Comparison of ENCODE assay signal across 11 cellular contexts in genomic region chr1:234778215-234779159, GRCh38.
DNase-seq lines count a peak whose midpoint lies in the region; FAIRE-seq and TF ChIP-seq lines count a peak whose summit lies in the region.
"Had no signal": no experiment of that assay in that cellular context is flagged by ENCODE, and none has a peak within 500 bp of the region (broad histone marks: within the 10 kb centered on the region; RNA-seq: fewer than 3 reads in every experiment).

No MANE protein-coding gene starts in this region.

- CTCF ChIA-PET in endothelial cell of umbilical vein (lab: Charles Lee), result interaction anchor here (0.8 to 1.0 kb wide), 3 partner anchors 11 to 154 kb away, joined by 3 read pairs; no protein-coding TSS in a partner anchor

- no peak overlapping the region for H2AFZ ChIP-seq in endothelial cell of umbilical vein (ENCODE audit: low read depth, low read length)
- H2AFZ ChIP-seq in neural progenitor cell (replicated peaks), result peak overlapping the region; percentile 8

- TF ChIP-seq CTCF in endothelial cell of umbilical vein (IDR thresholded peaks at IDR 0.05; ENCODE audit: extremely low read depth in 1 of 2, insufficient read depth in 1 of 2, low read depth in 1 of 2, low read length in 2 of 2) (no peak), neural progenitor cell (IDR thresholded peaks at IDR 0.05) (no peak), uterus (IDR thresholded peaks at IDR 0.05) (no peak)

- H4K20me1 ChIP-seq in endothelial cell of umbilical vein (replicated peaks; ENCODE audit: control insufficient read depth, extremely low read depth, insufficient read depth, low read length) (no peaks in the 10 kb centered on the region), neural progenitor cell (ENCODE audit: low read depth) (no peaks in the 10 kb centered on the region)

- H3K4me1 ChIP-seq in endothelial cell of umbilical vein (ENCODE audit: control insufficient read depth, extremely low read depth, insufficient read depth, low read length) (no peaks in the 10 kb centered on the region), neural progenitor cell (peaks cover 9% of the 10 kb centered on the region), uterus (no peaks in the 10 kb centered on the region)

- FAIRE-seq in endothelial cell of umbilical vein (lab: Jason Lieb, UNC), result no peak
- FAIRE-seq: G401.6 had no signal

- H3K9me1 ChIP-seq in endothelial cell of umbilical vein (replicated peaks; ENCODE audit: control insufficient read depth, extremely low read depth, insufficient read depth, low read length), result no peaks in the 10 kb centered on the region

- peaks cover 3% of the 10 kb centered on the region for H3K9me3 Mint-ChIP-seq in neural progenitor cell
- H3K9me3 Mint-ChIP-seq: T-helper 2 cell treated with Interferon-gamma antibody and Interleukin-4, amounts not matched to agents 5 μg/mL and 100 μg/mL, for 36 hours had no signal

- no TSS peak for BruUV-seq in endothelial cell of umbilical vein (replicated peaks; lab: Mats Ljungman, UMichigan)

- H3K36me3 Mint-ChIP-seq in neural progenitor cell, result no peaks in the 10 kb centered on the region

- POLR2A ChIA-PET in endothelial cell of umbilical vein (lab: Charles Lee), result no interaction called here

- H3K27me3 Mint-ChIP-seq in neural progenitor cell (ENCODE audit: insufficient read depth, low read depth), result peaks cover 5% of the 10 kb centered on the region

- H3K79me2 ChIP-seq in endothelial cell of umbilical vein (ENCODE audit: control insufficient read depth, insufficient read depth, low read length) (no peaks in the 10 kb centered on the region), neural progenitor cell (ENCODE audit: low read depth) (no peaks in the 10 kb centered on the region)

- H3K27me3 ChIP-seq in endothelial cell of umbilical vein (ENCODE audit: control insufficient read depth in 2 of 2, insufficient read depth in 2 of 2, low read length in 2 of 2), result peaks cover 2 to 19% of the 10 kb centered on the region in 2 experiments
- H3K27me3 ChIP-seq in neural progenitor cell, result peaks cover 48% of the 10 kb centered on the region
- peaks cover 0 to 3% of the 10 kb centered on the region in 2 donors for H3K27me3 ChIP-seq in uterus

- H3K4me3 Mint-ChIP-seq in neural progenitor cell, result no peak overlapping the region
- H3K4me3 Mint-ChIP-seq: T-helper 2 cell treated with Interferon-gamma antibody and Interleukin-4, amounts not matched to agents 5 μg/mL and 100 μg/mL, for 36 hours had no signal

- H3K4me1 Mint-ChIP-seq in neural progenitor cell, result no peaks in the 10 kb centered on the region

- H3K36me3 ChIP-seq in endothelial cell of umbilical vein (ENCODE audit: control insufficient read depth in 2 of 2, extremely low read depth in 1 of 2, insufficient read depth in 2 of 2, low read length in 2 of 2), result no peaks in the 10 kb centered on the region
- H3K36me3 ChIP-seq in neural progenitor cell, result no peaks in the 10 kb centered on the region
- H3K36me3 ChIP-seq in uterus, result no peaks in the 10 kb centered on the region

- H3K4me2 ChIP-seq in endothelial cell of umbilical vein (ENCODE audit: insufficient read depth, low read length) (no peak overlapping the region), neural progenitor cell (no peak overlapping the region)

- H3K4me3 ChIP-seq in endothelial cell of umbilical vein (replicated peaks in 1 of 3; ENCODE audit: insufficient read depth in 1 of 3, low read depth in 1 of 3, low read length in 3 of 3) (no peak overlapping the region), neural progenitor cell (no peak overlapping the region), uterus (no peak overlapping the region)

- H3K9ac ChIP-seq in endothelial cell of umbilical vein (replicated peaks; ENCODE audit: extremely low read depth, insufficient read depth, low read length), result no peak overlapping the region
- no peak overlapping the region for H3K9ac ChIP-seq in neural progenitor cell

- DNase-seq in GF-D8 (lab: John Stamatoyannopoulos, UW), result peak; percentile 99
- DNase-seq in MV-4-11 (lab: John Stamatoyannopoulos, UW), result peak; percentile 100
- DNase-seq in endothelial cell of umbilical vein (ENCODE audit: low read depth, low spot score), result peak; percentile 27
- peak; percentile 30 for DNase-seq in neural progenitor cell (ENCODE audit: low spot score)
- no peak for DNase-seq in NCI-H146 treated with DMSO at 0.1 percent for 48 hours (lab: John Stamatoyannopoulos, UW; ENCODE audit: unreplicated experiment)
- no peak for DNase-seq in uterus
- DNase-seq in activated naive CD4-positive, alpha-beta T cell (lab: John Stamatoyannopoulos, UW), result no peak
- no peak for DNase-seq in germinal center (ENCODE audit: low spot score)
- DNase-seq: NCI-H187 treated with DMSO at 0.1 percent for 48 hours had no signal

- no peak overlapping the region for H3K27ac Mint-ChIP-seq in neural progenitor cell
- H3K27ac Mint-ChIP-seq: T-helper 2 cell treated with Interferon-gamma antibody and Interleukin-4, amounts not matched to agents 5 μg/mL and 100 μg/mL, for 36 hours had no signal

- H3K9me3 ChIP-seq in endothelial cell of umbilical vein (replicated peaks; ENCODE audit: control insufficient read depth, insufficient read depth, low read length), result no peaks in the 10 kb centered on the region
- H3K9me3 ChIP-seq in neural progenitor cell (ENCODE audit: low read depth), result no peaks in the 10 kb centered on the region
- H3K9me3 ChIP-seq in uterus, result no peaks in the 10 kb centered on the region

- no peak overlapping the region for H3K27ac ChIP-seq in endothelial cell of umbilical vein (ENCODE audit: insufficient read depth, low read depth, low read length)
- H3K27ac ChIP-seq in neural progenitor cell, result no peak overlapping the region
- H3K27ac ChIP-seq in uterus, result no peak overlapping the region

- TF ChIP-seq POLR2A in endothelial cell of umbilical vein (IDR thresholded peaks at IDR 0.05; ENCODE audit: low read depth, low read length), result no peak
- TF ChIP-seq POLR2A in uterus (IDR thresholded peaks at IDR 0.05), result no peak

- dilution Hi-C loops in endothelial cell of umbilical vein (cut with MboI; ENCODE audit: extremely low pct_ligation_motif_present, low sequenced_read_pairs), result no loop called here

- intact Hi-C loops in endothelial cell of umbilical vein (cut with micrococcal nuclease), result no loop called here
- intact Hi-C loops in uterus (cut with DNase I; ENCODE audit: low total_unique reads), result no loop called here

- H3F3A ChIP-seq in neural progenitor cell (ENCODE audit: low read depth), result no peaks in the 10 kb centered on the region

TF ChIP-seq in endothelial cell of umbilical vein, 7 proteins besides CTCF, POLR2A, EP300 and RAD21:
- no peak for TF ChIP-seq MAX (IDR thresholded peaks at IDR 0.05; ENCODE audit: insufficient read depth, insufficient read length)
- TF ChIP-seq FOS (IDR thresholded peaks at IDR 0.05; ENCODE audit: borderline replicate concordance, insufficient read depth, low read length), result no peak
- no peak for TF ChIP-seq JUN (IDR thresholded peaks at IDR 0.05; ENCODE audit: borderline replicate concordance, insufficient read depth, insufficient read length, low read depth)
- no peak for TF ChIP-seq EZH2 (IDR thresholded peaks at IDR 0.05; ENCODE audit: borderline replicate concordance, low read depth, low read length, severe bottlenecking)
- no peak for TF ChIP-seq MYC (IDR thresholded peaks at IDR 0.05; ENCODE audit: low read depth, low read length)
- no peak for TF ChIP-seq POLR2AphosphoS5 (IDR thresholded peaks at IDR 0.05; ENCODE audit: insufficient read depth, low read depth, low read length)
- TF ChIP-seq GATA2 (IDR thresholded peaks at IDR 0.05; ENCODE audit: insufficient read depth, insufficient read length, low read depth, low read length), result no peak
TF ChIP-seq in endothelial cell of umbilical vein: peak in this region for 0.

Comparison
In these comparisons a context has a peak if more than half of its experiments do, and no peak if none do; other contexts are left out.
1. DNase-seq: peak in GF-D8 (single experiment), MV-4-11 (single experiment), endothelial cell of umbilical vein (single experiment) and neural progenitor cell (single experiment); none in NCI-H146 treated with DMSO at 0.1 percent for 48 hours (single experiment), uterus (0 of 2), activated naive CD4-positive, alpha-beta T cell (0 of 4) and germinal center (single experiment).